11 cellular contexts compared by ENCODE assay signal in the genomic region with DNA sequence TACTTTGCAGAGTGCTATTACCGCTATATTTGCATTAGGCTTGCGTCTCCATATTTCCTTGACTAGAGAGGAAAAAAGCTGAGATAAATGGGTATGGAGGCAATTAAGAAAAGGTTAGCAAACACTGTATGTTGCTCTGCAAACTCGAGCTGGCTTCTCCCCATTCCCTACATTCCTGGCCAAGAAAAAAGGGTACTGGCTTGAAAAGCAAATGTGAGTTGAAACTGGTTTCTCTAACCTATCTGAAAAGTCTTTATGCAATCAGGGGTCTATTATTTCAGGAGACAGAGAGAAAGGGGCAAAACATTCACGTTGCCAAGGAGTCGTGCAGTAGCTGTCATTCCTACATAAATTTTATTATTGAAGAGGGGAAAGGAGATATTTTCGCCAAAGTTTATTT. TPM values are rescaled to one million over a fixed set of nuclear protein-coding genes. Genes with fewer than 3 reads are reported as not detected.
DNase-seq lines count a peak whose midpoint lies in the region; FAIRE-seq and TF ChIP-seq lines count a peak whose summit lies in the region.
"Had no signal": no experiment of that assay in that cellular context is flagged by ENCODE, and none has a peak within 500 bp of the region (broad histone marks: within the 10 kb centered on the region; RNA-seq: fewer than 3 reads in every experiment).

No MANE protein-coding gene starts in this region.

- no peak for TF ChIP-seq CTCF in fibroblast of villous mesenchyme (IDR thresholded peaks at IDR 0.05; ENCODE audit: insufficient read depth, low read depth, low read length)

- no peak overlapping the region for H2AK5ac ChIP-seq in neuronal stem cell (ENCODE audit: low read depth, low read length)

- H2BK120ac ChIP-seq in neuronal stem cell (ENCODE audit: low read depth, low read length) = no peak overlapping the region

- H4K91ac ChIP-seq in neuronal stem cell (ENCODE audit: low read depth, low read length, poor library complexity) = no peak overlapping the region

- DNase-seq in RPMI7951 (ENCODE audit: low read depth) (peak; percentile 3), fibroblast of villous mesenchyme (ENCODE audit: low read depth) (no peak), neuronal stem cell (ENCODE audit: low spot score) (no peak), SW480 (ENCODE audit: low spot score) (no peak), NCI-H510A treated with DMSO at 0.1 percent for 48 hours (lab: John Stamatoyannopoulos, UW) (no peak), frontal cortex (ENCODE audit: low spot score in 2 of 2) (no peak), GM03348 (ENCODE audit: low spot score) (no peak)
- DNase-seq: activated naive CD4-positive, alpha-beta T cell had no signal

- H2BK12ac ChIP-seq in neuronal stem cell (ENCODE audit: low read length) = no peak overlapping the region

- no peak overlapping the region for H3K9ac ChIP-seq in neuronal stem cell (ENCODE audit: low read depth, low read length, poor library complexity)
- H3K9ac ChIP-seq: parathyroid adenoma had no signal

- FAIRE-seq in frontal cortex (lab: Jason Lieb, UNC) = no peak

- no peak overlapping the region for H2BK15ac ChIP-seq in neuronal stem cell (ENCODE audit: low read length)

- H3K4me1 ChIP-seq in ACC112 (ENCODE audit: control insufficient read depth, insufficient read depth, low read length, unreplicated experiment) (peaks cover 12% of the 10 kb centered on the region), neuronal stem cell (ENCODE audit: control insufficient read depth in 2 of 2, insufficient read depth in 1 of 2, low read depth in 1 of 2, low read length in 2 of 2) (peaks cover 0 to 8% of the 10 kb centered on the region in 2 donors)
- H3K4me1 ChIP-seq: parathyroid adenoma had no signal

- H2AFZ ChIP-seq in ACC112 (ENCODE audit: low read length, unreplicated experiment) (no peak overlapping the region), neuronal stem cell (ENCODE audit: low read length) (no peak overlapping the region)
- H2AFZ ChIP-seq: parathyroid adenoma had no signal

- H3K4me2 ChIP-seq in neuronal stem cell (ENCODE audit: insufficient read depth, low read length, poor library complexity, severe bottlenecking) = peak overlapping the region; percentile 25

- H3K18ac ChIP-seq in neuronal stem cell (ENCODE audit: low read length) = no peak overlapping the region

- H3K4me3 ChIP-seq in ACC112 (ENCODE audit: low read depth, low read length) (peak overlapping the region; percentile 93), fibroblast of villous mesenchyme (ENCODE audit: low read depth, low read length) (peak overlapping the region; percentile 57), neuronal stem cell (ENCODE audit: low read length in 2 of 2) (peak overlapping the region; percentile 77 to 80)

- no peak overlapping the region for H3K14ac ChIP-seq in neuronal stem cell (ENCODE audit: low read length)

- no peaks in the 10 kb centered on the region for H3K79me1 ChIP-seq in neuronal stem cell (ENCODE audit: low read depth, low read length)

- peaks cover 43% of the 10 kb centered on the region for H3K79me2 ChIP-seq in ACC112 (ENCODE audit: control insufficient read depth, insufficient read depth, low read length, unreplicated experiment)
- H3K79me2 ChIP-seq: parathyroid adenoma had no signal

- H3K27ac ChIP-seq in ACC112 (ENCODE audit: low read depth, low read length) = peak overlapping the region; percentile 43
- H3K27ac ChIP-seq in neuronal stem cell (replicated peaks; ENCODE audit: low read length) = peak overlapping the region; percentile 90
- H3K27ac ChIP-seq: C4-2B, parathyroid adenoma had no signal

- no peaks in the 10 kb centered on the region for H3K9me3 ChIP-seq in neuronal stem cell (replicated peaks in 1 of 2; ENCODE audit: control insufficient read depth in 2 of 2, insufficient read depth in 1 of 2, low read depth in 1 of 2, low read length in 2 of 2)

- no peak overlapping the region for H3K23ac ChIP-seq in neuronal stem cell (ENCODE audit: low read depth, low read length, poor library complexity)

- no peaks in the 10 kb centered on the region for H3K36me3 ChIP-seq in ACC112 (ENCODE audit: insufficient read depth, low read length)
- H3K36me3 ChIP-seq in neuronal stem cell (replicated peaks in 1 of 2; ENCODE audit: control insufficient read depth in 2 of 2, insufficient read depth in 2 of 2, low read length in 2 of 2) = no peaks in the 10 kb centered on the region

- H3K4ac ChIP-seq in neuronal stem cell (ENCODE audit: low read length) = no peak overlapping the region

- H4K8ac ChIP-seq in neuronal stem cell (ENCODE audit: low read depth, low read length) = no peak overlapping the region

- H2BK5ac ChIP-seq in neuronal stem cell (ENCODE audit: low read length) = no peak overlapping the region

- WGBS in neuronal stem cell (ENCODE audit: extremely low coverage in 2 of 2, insufficient read length in 2 of 2, insufficient replicate concordance in 1 of 2), 2 donors = no CpG with 5 or more reads among the region's 6 CpGs

- H3K27me3 ChIP-seq in ACC112 (ENCODE audit: insufficient read depth, low read length) (no peaks in the 10 kb centered on the region), neuronal stem cell (ENCODE audit: control insufficient read depth in 3 of 3, insufficient read depth in 3 of 3, low read depth in 1 of 3, low read length in 3 of 3) (no peaks in the 10 kb centered on the region)

RNA-seq across cellular contexts. Expression of gene TMEM47, which starts 2.1 kb away (rescaled TPM):
- total RNA-seq in RPMI7951 (2014; rRNA removed; shearing (Covaris generic)) = 19.6 and 23.9 TPM in 2 replicates
- total RNA-seq in fibroblast of villous mesenchyme (32.2 and 62.6 TPM in 2 replicates), frontal cortex (42.4 TPM)
- 48.7 TPM for polyA plus RNA-seq in neuronal stem cell (2013, experiment 1 of 2)
- polyA plus RNA-seq in neuronal stem cell (2013, experiment 2 of 2) = 50.4 TPM
